2 cellular contexts compared by ENCODE assay signal in the genomic region with DNA sequence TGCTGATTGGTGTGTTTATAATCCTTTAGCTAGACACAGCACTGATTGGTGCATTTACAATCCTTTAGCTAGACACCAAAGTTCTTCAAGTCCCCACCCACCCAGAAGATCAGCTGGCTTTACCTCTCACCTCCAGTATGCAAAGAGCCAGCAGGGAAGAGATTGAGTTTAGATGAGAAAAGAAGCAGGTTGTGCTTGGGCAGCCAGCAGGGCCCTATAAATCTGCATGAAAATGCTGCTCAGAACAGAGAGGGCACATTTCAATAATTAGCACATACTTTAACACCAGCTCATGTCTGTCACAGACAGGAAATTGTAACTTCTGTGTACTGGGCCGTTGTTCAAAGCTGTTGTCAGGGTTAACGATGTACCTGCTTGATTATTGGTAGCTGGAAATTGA.
TF ChIP-seq lines count a peak whose summit lies in the region.

No MANE protein-coding gene starts in this region.

TF ChIP-seq in A549, 52 proteins besides CTCF, POLR2A, EP300 and RAD21 (continued from another document):
- TF ChIP-seq JUNB (IDR thresholded peaks at IDR 0.05), result no peak
- TF ChIP-seq, protein P1, sequence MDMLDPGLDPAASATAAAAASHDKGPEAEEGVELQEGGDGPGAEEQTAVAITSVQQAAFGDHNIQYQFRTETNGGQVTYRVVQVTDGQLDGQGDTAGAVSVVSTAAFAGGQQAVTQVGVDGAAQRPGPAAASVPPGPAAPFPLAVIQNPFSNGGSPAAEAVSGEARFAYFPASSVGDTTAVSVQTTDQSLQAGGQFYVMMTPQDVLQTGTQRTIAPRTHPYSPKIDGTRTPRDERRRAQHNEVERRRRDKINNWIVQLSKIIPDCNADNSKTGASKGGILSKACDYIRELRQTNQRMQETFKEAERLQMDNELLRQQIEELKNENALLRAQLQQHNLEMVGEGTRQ (IDR thresholded peaks at IDR 0.05), result no peak
- no peak for TF ChIP-seq SMC3 (IDR thresholded peaks at IDR 0.05)
- TF ChIP-seq FOSL2 (IDR thresholded peaks at IDR 0.05), result no peak
- no peak for TF ChIP-seq FOSL2 (CRISPR knock-in tag; IDR thresholded peaks at IDR 0.05)
- TF ChIP-seq PHF8 (IDR thresholded peaks at IDR 0.05; ENCODE audit: borderline replicate concordance, low read depth), result no peak
- no peak for TF ChIP-seq RCOR1 (IDR thresholded peaks at IDR 0.05; ENCODE audit: low read depth, low read length)

TF ChIP-seq in WTC11, 78 proteins besides CTCF, POLR2A, EP300 and RAD21 (continued from another document):
- TF ChIP-seq, protein P2, sequence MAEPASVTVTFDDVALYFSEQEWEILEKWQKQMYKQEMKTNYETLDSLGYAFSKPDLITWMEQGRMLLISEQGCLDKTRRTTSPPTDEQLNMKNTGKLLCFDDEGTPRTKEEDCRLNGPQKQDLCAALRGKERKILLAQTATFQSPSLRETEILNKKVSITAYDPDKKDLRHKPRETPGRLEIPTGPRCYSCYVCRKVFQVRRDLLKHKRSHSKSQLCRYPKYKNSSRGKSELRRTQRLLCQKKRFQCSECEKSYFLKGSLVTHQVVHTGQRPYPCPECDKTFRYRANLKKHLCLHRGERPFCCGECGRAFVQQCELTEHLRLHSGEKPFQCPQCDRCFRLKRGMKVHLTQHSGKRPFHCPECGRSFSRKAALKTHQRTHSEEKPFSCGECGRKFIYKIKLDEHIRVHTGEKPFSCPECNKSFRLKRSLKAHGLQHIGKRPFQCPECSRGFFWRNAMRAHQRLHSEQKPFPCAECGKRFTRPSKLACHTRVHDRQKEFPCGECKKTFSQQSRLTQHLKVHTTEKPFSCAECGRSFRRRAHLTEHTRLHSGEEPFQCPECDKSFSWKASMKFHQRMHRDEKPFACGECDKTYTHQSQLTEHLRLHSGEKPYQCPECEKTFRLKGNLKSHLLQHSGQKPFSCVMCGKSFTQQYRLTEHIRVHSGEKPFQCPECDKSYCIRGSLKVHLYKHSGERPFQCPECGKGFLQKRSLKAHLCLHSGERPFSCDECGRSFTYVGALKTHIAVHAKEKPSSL (CRISPR knock-in tag; conservative IDR thresholded peaks at IDR 0.05), result no peak
- TF ChIP-seq JAZF1 (CRISPR knock-in tag; IDR thresholded peaks at IDR 0.05) (no peak), ZNF232 (CRISPR knock-in tag; IDR thresholded peaks at IDR 0.05) (no peak), ETV6 (CRISPR knock-in tag; IDR thresholded peaks at IDR 0.05) (no peak), NFATC4 (CRISPR knock-in tag; IDR thresholded peaks at IDR 0.05) (no peak), IRF2 (CRISPR knock-in tag; IDR thresholded peaks at IDR 0.05; ENCODE audit: borderline replicate concordance, low read depth) (no peak), NFE2L1 (CRISPR knock-in tag; IDR thresholded peaks at IDR 0.05) (no peak)
- TF ChIP-seq, protein P3, sequence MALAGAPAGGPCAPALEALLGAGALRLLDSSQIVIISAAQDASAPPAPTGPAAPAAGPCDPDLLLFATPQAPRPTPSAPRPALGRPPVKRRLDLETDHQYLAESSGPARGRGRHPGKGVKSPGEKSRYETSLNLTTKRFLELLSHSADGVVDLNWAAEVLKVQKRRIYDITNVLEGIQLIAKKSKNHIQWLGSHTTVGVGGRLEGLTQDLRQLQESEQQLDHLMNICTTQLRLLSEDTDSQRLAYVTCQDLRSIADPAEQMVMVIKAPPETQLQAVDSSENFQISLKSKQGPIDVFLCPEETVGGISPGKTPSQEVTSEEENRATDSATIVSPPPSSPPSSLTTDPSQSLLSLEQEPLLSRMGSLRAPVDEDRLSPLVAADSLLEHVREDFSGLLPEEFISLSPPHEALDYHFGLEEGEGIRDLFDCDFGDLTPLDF (CRISPR knock-in tag; IDR thresholded peaks at IDR 0.05), result no peak
- TF ChIP-seq, protein P4, sequence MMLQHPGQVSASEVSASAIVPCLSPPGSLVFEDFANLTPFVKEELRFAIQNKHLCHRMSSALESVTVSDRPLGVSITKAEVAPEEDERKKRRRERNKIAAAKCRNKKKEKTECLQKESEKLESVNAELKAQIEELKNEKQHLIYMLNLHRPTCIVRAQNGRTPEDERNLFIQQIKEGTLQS (CRISPR knock-in tag; conservative IDR thresholded peaks at IDR 0.05), result no peak
- TF ChIP-seq, protein P5, sequence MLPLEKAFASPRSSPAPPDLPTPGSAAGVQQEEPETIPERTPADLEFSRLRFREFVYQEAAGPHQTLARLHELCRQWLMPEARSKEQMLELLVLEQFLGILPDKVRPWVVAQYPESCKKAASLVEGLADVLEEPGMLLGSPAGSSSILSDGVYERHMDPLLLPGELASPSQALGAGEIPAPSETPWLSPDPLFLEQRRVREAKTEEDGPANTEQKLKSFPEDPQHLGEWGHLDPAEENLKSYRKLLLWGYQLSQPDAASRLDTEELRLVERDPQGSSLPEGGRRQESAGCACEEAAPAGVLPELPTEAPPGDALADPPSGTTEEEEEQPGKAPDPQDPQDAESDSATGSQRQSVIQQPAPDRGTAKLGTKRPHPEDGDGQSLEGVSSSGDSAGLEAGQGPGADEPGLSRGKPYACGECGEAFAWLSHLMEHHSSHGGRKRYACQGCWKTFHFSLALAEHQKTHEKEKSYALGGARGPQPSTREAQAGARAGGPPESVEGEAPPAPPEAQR (CRISPR knock-in tag; IDR thresholded peaks at IDR 0.05), result no peak
